18 cellular contexts compared by ENCODE assay signal in genomic region chr6:170128811-170129681, GRCh38.
A peak's percentile ranks its signal among the peaks of the same experiment; 100 is the strongest.
DNase-seq lines count a peak whose midpoint lies in the region; ATAC-seq and TF ChIP-seq lines count a peak whose summit lies in the region.
"Had no signal": no experiment of that assay in that cellular context is flagged by ENCODE, and none has a peak within 500 bp of the region (broad histone marks: within the 10 kb centered on the region; RNA-seq: fewer than 3 reads in every experiment).

No MANE protein-coding gene starts in this region.

- no peaks in the 10 kb centered on the region for H3K36me3 ChIP-seq in testis (ENCODE audit: low read depth, missing control alignments)

- peaks cover 4% of the 10 kb centered on the region for H3K27me3 Mint-ChIP-seq in activated CD4-positive, alpha-beta memory T cell treated with anti-CD3 and anti-CD28 coated beads for 36 hours
- no peaks in the 10 kb centered on the region for H3K27me3 Mint-ChIP-seq in endothelial cell (ENCODE audit: unreplicated experiment)
- peaks cover 7 to 14% of the 10 kb centered on the region in 2 donors for H3K27me3 Mint-ChIP-seq in stimulated activated naive B cell treated with anti-CD40 and anti-IgM and Interleukin-4, amounts not matched to agents 10 μg/mL and 1 μg/mL and 100 μg/mL, for 72 hours

- no peak overlapping the region for H3K4me3 Mint-ChIP-seq in activated CD4-positive, alpha-beta memory T cell treated with anti-CD3 and anti-CD28 coated beads for 36 hours
- no peak overlapping the region for H3K4me3 Mint-ChIP-seq in endothelial cell (ENCODE audit: unreplicated experiment)
- H3K4me3 Mint-ChIP-seq in stimulated activated naive B cell treated with anti-CD40 and anti-IgM and Interleukin-4, amounts not matched to agents 10 μg/mL and 1 μg/mL and 100 μg/mL, for 72 hours, result no peak overlapping the region
- H3K4me3 Mint-ChIP-seq: B cell; central memory CD8-positive, alpha-beta T cell; naive thymus-derived CD4-positive, alpha-beta T cell; T-helper 2 cell treated with Interferon-gamma antibody and Interleukin-4, amounts not matched to agents 5 μg/mL and 100 μg/mL, for 36 hours had no signal

- no peaks in the 10 kb centered on the region for H3K9me3 ChIP-seq in testis

- peaks cover 11% of the 10 kb centered on the region for H3K4me1 ChIP-seq in testis

- no peak overlapping the region for H3K4me3 ChIP-seq in testis
- H3K4me3 ChIP-seq: PC-9, SK-N-MC had no signal

- no peak for TF ChIP-seq POLR2A in testis (IDR thresholded peaks at IDR 0.05)

- WGBS in testis, 2 donors, result 91 to 94% methylated on average over 12 to 34 of the region's 34 CpGs

- intact Hi-C loops in activated CD4-positive, alpha-beta memory T cell treated with anti-CD3 and anti-CD28 coated beads for 36 hours (cut with micrococcal nuclease), result no loop called here
- intact Hi-C loops in testis (cut with DNase I; ENCODE audit: low total_unique reads), result no loop called here

- no peak overlapping the region for H3K27ac ChIP-seq in testis
- H3K27ac ChIP-seq: PC-9, SK-N-MC had no signal

- no peaks in the 10 kb centered on the region for H3K9me3 Mint-ChIP-seq in activated CD4-positive, alpha-beta memory T cell treated with anti-CD3 and anti-CD28 coated beads for 36 hours
- H3K9me3 Mint-ChIP-seq in endothelial cell (ENCODE audit: unreplicated experiment), result no peaks in the 10 kb centered on the region
- peaks cover 2 to 3% of the 10 kb centered on the region in 2 donors for H3K9me3 Mint-ChIP-seq in stimulated activated naive B cell treated with anti-CD40 and anti-IgM and Interleukin-4, amounts not matched to agents 10 μg/mL and 1 μg/mL and 100 μg/mL, for 72 hours
- H3K9me3 Mint-ChIP-seq: central memory CD8-positive, alpha-beta T cell; T-helper 2 cell treated with Interferon-gamma antibody and Interleukin-4, amounts not matched to agents 5 μg/mL and 100 μg/mL, for 36 hours had no signal

- POLR2A ChIA-PET in activated CD4-positive, alpha-beta memory T cell treated with anti-CD3 and anti-CD28 coated beads for 36 hours (lab: Charles Lee), result no interaction called here

- TF ChIP-seq CTCF in testis (IDR thresholded peaks at IDR 0.05) (no peak), endothelial cell (IDR thresholded peaks at IDR 0.05; ENCODE audit: unreplicated experiment) (no peak)

- no peak for ATAC-seq in stimulated activated naive B cell treated with anti-CD40 and anti-IgM and Interleukin-4, amounts not matched to agents 10 μg/mL and 1 μg/mL and 100 μg/mL, for 72 hours (replicated peaks)
- ATAC-seq: activated CD4-positive, CD25-positive, alpha-beta regulatory T cell treated with anti-CD3 and anti-CD28 coated beads, Interleukin-2, amount 50 U/mL, for 24 hours; naive thymus-derived CD4-positive, alpha-beta T cell had no signal

- no peaks in the 10 kb centered on the region for H3K36me3 Mint-ChIP-seq in activated CD4-positive, alpha-beta memory T cell treated with anti-CD3 and anti-CD28 coated beads for 36 hours
- no peaks in the 10 kb centered on the region for H3K36me3 Mint-ChIP-seq in endothelial cell (ENCODE audit: low read depth, unreplicated experiment)
- H3K36me3 Mint-ChIP-seq in stimulated activated naive B cell treated with anti-CD40 and anti-IgM and Interleukin-4, amounts not matched to agents 10 μg/mL and 1 μg/mL and 100 μg/mL, for 72 hours, result peaks cover 0 to 3% of the 10 kb centered on the region in 2 donors
- H3K36me3 Mint-ChIP-seq: naive thymus-derived CD4-positive, alpha-beta T cell had no signal

- DNase-seq in activated effector memory CD4-positive, alpha-beta T cell treated with anti-CD3 and anti-CD28 coated beads, Interleukin-2, amount 50 U/mL, for 16 hours, result peak; percentile 44
- no peak for DNase-seq in activated effector memory CD4-positive, alpha-beta T cell treated with Interleukin-2 at 50 U/mL for 16 hours
- DNase-seq in activated CD4-positive, alpha-beta memory T cell treated with anti-CD3 and anti-CD28 coated beads for 36 hours, result peak; percentile 4
- DNase-seq in mesenteric fat pad (ENCODE audit: low spot score), result peak; percentile 68
- DNase-seq in testis, result peak; percentile 13
- no peak for DNase-seq in medulla oblongata (ENCODE audit: extremely low spot score)
- no peak for DNase-seq in endothelial cell (ENCODE audit: low spot score)
- DNase-seq in stimulated activated naive B cell treated with anti-CD40 and anti-IgM and Interleukin-4, amounts not matched to agents 10 μg/mL and 1 μg/mL and 100 μg/mL, for 72 hours, result no peak
- DNase-seq: effector memory CD4-positive, alpha-beta T cell; NCI-H1694; stimulated activated CD4-positive, alpha-beta T cell treated with anti-CD3 and anti-CD28 coated beads, Interleukin-12 subunit alpha, Interleukin-12 subunit beta, amount 100 ng/mL, for 4 hours had no signal

- H3K27me3 ChIP-seq in testis, result no peaks in the 10 kb centered on the region

- no peak overlapping the region for H3K27ac Mint-ChIP-seq in activated CD4-positive, alpha-beta memory T cell treated with anti-CD3 and anti-CD28 coated beads for 36 hours
- no peak overlapping the region for H3K27ac Mint-ChIP-seq in endothelial cell (ENCODE audit: unreplicated experiment)
- no peak overlapping the region for H3K27ac Mint-ChIP-seq in stimulated activated naive B cell treated with anti-CD40 and anti-IgM and Interleukin-4, amounts not matched to agents 10 μg/mL and 1 μg/mL and 100 μg/mL, for 72 hours
- H3K27ac Mint-ChIP-seq: B cell; naive thymus-derived CD4-positive, alpha-beta T cell; T-helper 2 cell treated with Interferon-gamma antibody and Interleukin-4, amounts not matched to agents 5 μg/mL and 100 μg/mL, for 36 hours had no signal

- CTCF ChIA-PET in activated CD4-positive, alpha-beta memory T cell treated with anti-CD3 and anti-CD28 coated beads for 36 hours (lab: Charles Lee), result no interaction called here

- H3K4me1 Mint-ChIP-seq in activated CD4-positive, alpha-beta memory T cell treated with anti-CD3 and anti-CD28 coated beads for 36 hours (ENCODE audit: low read depth), result no peaks in the 10 kb centered on the region
- no peaks in the 10 kb centered on the region for H3K4me1 Mint-ChIP-seq in endothelial cell (ENCODE audit: unreplicated experiment)
- H3K4me1 Mint-ChIP-seq in stimulated activated naive B cell treated with anti-CD40 and anti-IgM and Interleukin-4, amounts not matched to agents 10 μg/mL and 1 μg/mL and 100 μg/mL, for 72 hours, result peaks cover 9 to 24% of the 10 kb centered on the region in 2 donors
- H3K4me1 Mint-ChIP-seq: central memory CD8-positive, alpha-beta T cell had no signal

Comparison
In these comparisons a context has a peak if more than half of its experiments do, and no peak if none do; other contexts are left out.
1. DNase-seq: peak in activated effector memory CD4-positive, alpha-beta T cell treated with anti-CD3 and anti-CD28 coated beads, Interleukin-2, amount 50 U/mL, for 16 hours (single experiment), activated CD4-positive, alpha-beta memory T cell treated with anti-CD3 and anti-CD28 coated beads for 36 hours (single experiment), mesenteric fat pad (single experiment) and testis (single experiment); none in activated effector memory CD4-positive, alpha-beta T cell treated with Interleukin-2 at 50 U/mL for 16 hours (single experiment), medulla oblongata (single experiment), endothelial cell (single experiment) and stimulated activated naive B cell treated with anti-CD40 and anti-IgM and Interleukin-4, amounts not matched to agents 10 μg/mL and 1 μg/mL and 100 μg/mL, for 72 hours (single experiment).